In genomic region chr7:32164341-32164996, GRCh38 we compare ENCODE assay signal across 8 cellular contexts.
DNase-seq lines count a peak whose midpoint lies in the region; ATAC-seq, FAIRE-seq and TF ChIP-seq lines count a peak whose summit lies in the region.

No MANE protein-coding gene starts in this region.

- H3K9ac ChIP-seq in H1 (replicated peaks in 1 of 4; ENCODE audit: extremely low read depth in 1 of 4, low read depth in 3 of 4, low read length in 3 of 4): no peak overlapping the region

- TF ChIP-seq RAD21 in H1 (IDR thresholded peaks at IDR 0.05 in 1 of 2, conservative IDR thresholded peaks at IDR 0.05 in 1 of 2; ENCODE audit: low read depth in 2 of 2, low read length in 2 of 2): peak; percentile 82

- no peaks in the 10 kb centered on the region for H3K4me1 ChIP-seq in H1 (replicated peaks in 1 of 4; ENCODE audit: control insufficient read depth in 3 of 4, insufficient read depth in 4 of 4, low read length in 3 of 4)

- H3K27ac Mint-ChIP-seq in nephron: no peak overlapping the region

- no peak overlapping the region for H4K91ac ChIP-seq in H1 (replicated peaks; ENCODE audit: insufficient read length, low read length)

- TF ChIP-seq EP300 in H1 (IDR thresholded peaks at IDR 0.05; ENCODE audit: borderline replicate concordance in 1 of 2, low read depth in 2 of 2, low read length in 2 of 2): no peak

- H3K4me2 ChIP-seq in H1 (ENCODE audit: insufficient read depth in 1 of 2, low read depth in 2 of 2, low read length in 2 of 2): no peak overlapping the region

- in situ Hi-C loops in G401 (cut with HindIII; ENCODE audit: low sequenced_read_pairs): no loop called here

- CTCF ChIA-PET in H1 (lab: Charles Lee; ENCODE audit: partially characterized antibody): interaction anchor here (0.6 to 5.1 kb wide), 41 partner anchors 9 to 499 kb away, joined by 3 to 30 read pairs (median 4); no protein-coding TSS in a partner anchor

- H4K5ac ChIP-seq in H1 (ENCODE audit: insufficient read length, low read depth, low read length): no peak overlapping the region

- no peak overlapping the region for H3K4me3 ChIP-seq in H1 (ENCODE audit: extremely low read depth in 1 of 4, insufficient read depth in 2 of 4, low read depth in 3 of 4, low read length in 4 of 4)

- no peak for ATAC-seq in GM19463 (IDR thresholded peaks at IDR 0.05; ENCODE audit: unreplicated experiment)
- ATAC-seq in activated T-cell treated with anti-CD3 and anti-CD28 coated beads, Interleukin-2, amount 50 U/mL, for 4 hours: no peak

- H4K20me1 ChIP-seq in H1 (replicated peaks in 1 of 2; ENCODE audit: control insufficient read depth in 1 of 2, insufficient read depth in 2 of 2, low read length in 2 of 2): no peaks in the 10 kb centered on the region

- no peaks in the 10 kb centered on the region for H3K79me1 ChIP-seq in H1 (ENCODE audit: low read depth, low read length)

- H3K56ac ChIP-seq in H1 (replicated peaks; ENCODE audit: insufficient read length, low read depth, low read length): no peak overlapping the region

- no peak overlapping the region for H2BK15ac ChIP-seq in H1 (ENCODE audit: low read length)

- no peak overlapping the region for H3K23ac ChIP-seq in H1 (ENCODE audit: insufficient read length)

- TF ChIP-seq CTCF in H1 (IDR thresholded peaks at IDR 0.05; ENCODE audit: control extremely low read depth in 1 of 3, insufficient read depth in 1 of 3, low read depth in 1 of 3, low read length in 3 of 3) (peak; percentile 29 to 77 (median 64)), nephron (IDR thresholded peaks at IDR 0.05; ENCODE audit: unreplicated experiment in 3 of 3) (peak in 2 of 3 experiments; percentile 18 to 39)

- no peak overlapping the region for H3K4me3 Mint-ChIP-seq in nephron
- H3K4me3 Mint-ChIP-seq in activated T-cell treated with anti-CD3 and anti-CD28 coated beads, Interleukin-2, amount 50 U/mL, for 4 hours: no peak overlapping the region

- no peaks in the 10 kb centered on the region for H3K79me2 ChIP-seq in H1 (ENCODE audit: control insufficient read depth in 1 of 2, insufficient read depth in 2 of 2, low read length in 2 of 2)

- no peak overlapping the region for H4K8ac ChIP-seq in H1 (ENCODE audit: extremely low read depth, insufficient read depth, low read length)

- no peak overlapping the region for H2AK5ac ChIP-seq in H1 (ENCODE audit: low read depth, low read length)

- H3K4ac ChIP-seq in H1 (replicated peaks; ENCODE audit: insufficient read length, low read depth, low read length): no peak overlapping the region

- no peak overlapping the region for H2BK12ac ChIP-seq in H1 (ENCODE audit: low read depth, low read length)

- 71% methylated on average over 1 of the region's 1 CpG; no CpG with 5 or more reads in 1 of the 2 experiments for WGBS in H1 (ENCODE audit: extremely low coverage in 1 of 2, insufficient coverage in 1 of 2, insufficient read length in 1 of 2, insufficient replicate concordance in 2 of 2, low coverage in 1 of 2, low lambda C conversion rate in 2 of 2, missing lambda C conversion rate in 1 of 2), 2 experiments

- peak; percentile 62 for DNase-seq in G401 (ENCODE audit: low spot score)
- DNase-seq in NCI-H526 treated with DMSO at 0.1 percent for 48 hours (lab: John Stamatoyannopoulos, UW): peak; percentile 22
- peak in 1 of 2 experiments; percentile 47 for DNase-seq in H1 (ENCODE audit: low read depth in 1 of 2, low spot score in 2 of 2)
- no peak for DNase-seq in activated naive CD4-positive, alpha-beta T cell treated with Interleukin-2 at 50 U/mL for 16 hours
- no peak for DNase-seq in activated T-cell treated with anti-CD3 and anti-CD28 coated beads, Interleukin-2, amount 50 U/mL, for 4 hours
- no peak for DNase-seq in activated CD8-positive, alpha-beta memory T cell treated with anti-CD3 and anti-CD28 coated beads, Interleukin-2, amount 50 U/mL, for 48 hours

- no peak overlapping the region for H2BK120ac ChIP-seq in H1 (replicated peaks; ENCODE audit: low read depth, low read length)

- H2AFZ ChIP-seq in H1 (ENCODE audit: low read length): no peak overlapping the region

- H3K27me3 ChIP-seq in H1 (replicated peaks in 1 of 4; ENCODE audit: control insufficient read depth in 3 of 4, extremely low read depth in 1 of 4, insufficient read depth in 3 of 4, low read length in 3 of 4): no peaks in the 10 kb centered on the region

- H3K27ac ChIP-seq in H1 (ENCODE audit: low read depth, low read length): no peak overlapping the region

- H2BK5ac ChIP-seq in H1 (ENCODE audit: low read depth, low read length): no peak overlapping the region

- no peak overlapping the region for H3K14ac ChIP-seq in H1 (ENCODE audit: insufficient read length)

- no peak overlapping the region for H3K18ac ChIP-seq in H1 (ENCODE audit: extremely low read depth, low read length)

- no peak overlapping the region for H2BK20ac ChIP-seq in H1 (ENCODE audit: low read length)

- H3K23me2 ChIP-seq in H1 (ENCODE audit: low read depth, low read length): no peaks in the 10 kb centered on the region

- no peaks in the 10 kb centered on the region for H3K36me3 ChIP-seq in H1 (ENCODE audit: control insufficient read depth in 2 of 4, insufficient read depth in 4 of 4, low read length in 3 of 4)

- H3K36me3 Mint-ChIP-seq in nephron (ENCODE audit: low read depth): no peaks in the 10 kb centered on the region
- H3K36me3 Mint-ChIP-seq in activated T-cell treated with anti-CD3 and anti-CD28 coated beads, Interleukin-2, amount 50 U/mL, for 4 hours (ENCODE audit: insufficient read depth): no peaks in the 10 kb centered on the region

- no peaks in the 10 kb centered on the region for H3K9me3 ChIP-seq in H1 (ENCODE audit: insufficient read depth in 2 of 2, low read depth in 1 of 2, low read length in 1 of 2)

- TF ChIP-seq POLR2A in H1 (IDR thresholded peaks at IDR 0.05; ENCODE audit: control extremely low read depth in 1 of 2, low read depth in 2 of 2, low read length in 2 of 2): no peak

- H3K9me3 Mint-ChIP-seq in nephron: no peaks in the 10 kb centered on the region
- no peaks in the 10 kb centered on the region for H3K9me3 Mint-ChIP-seq in activated T-cell treated with anti-CD3 and anti-CD28 coated beads, Interleukin-2, amount 50 U/mL, for 4 hours

- peak; percentile 52 for FAIRE-seq in H1 (lab: Jason Lieb, UNC)

- H3K4me1 Mint-ChIP-seq in nephron: peaks cover 4% of the 10 kb centered on the region
- no peaks in the 10 kb centered on the region for H3K4me1 Mint-ChIP-seq in activated T-cell treated with anti-CD3 and anti-CD28 coated beads, Interleukin-2, amount 50 U/mL, for 4 hours (ENCODE audit: low read depth)

- POLR2A ChIA-PET in H1 (lab: Charles Lee; ENCODE audit: partially characterized antibody): no interaction called here

- H3K27me3 Mint-ChIP-seq in nephron (ENCODE audit: low read depth): peaks cover 8% of the 10 kb centered on the region
- no peaks in the 10 kb centered on the region for H3K27me3 Mint-ChIP-seq in activated T-cell treated with anti-CD3 and anti-CD28 coated beads, Interleukin-2, amount 50 U/mL, for 4 hours (ENCODE audit: low read depth)

TF ChIP-seq in H1, 55 proteins besides CTCF, POLR2A, EP300 and RAD21:
- no peak for TF ChIP-seq ZNF274 (IDR thresholded peaks at IDR 0.05; ENCODE audit: borderline replicate concordance, extremely low read depth, low read length)
- 0 out of 2 replicates have a peak, but pooled peaks have one; percentile 13 for TF ChIP-seq KDM1A (IDR thresholded peaks at IDR 0.05; ENCODE audit: borderline replicate concordance, low read length)
- TF ChIP-seq TEAD4 (IDR thresholded peaks at IDR 0.05; ENCODE audit: low read depth, low read length): peak; percentile 88
- TF ChIP-seq GABPA (IDR thresholded peaks at IDR 0.05; ENCODE audit: borderline replicate concordance, insufficient read depth, low read length): no peak
- TF ChIP-seq SRF (IDR thresholded peaks at IDR 0.05; ENCODE audit: low read depth, low read length): no peak
- no peak for TF ChIP-seq USF2 (IDR thresholded peaks at IDR 0.05; ENCODE audit: low read length)
- TF ChIP-seq POU5F1 (IDR thresholded peaks at IDR 0.05; ENCODE audit: low read depth, low read length): no peak
- no peak for TF ChIP-seq CBX8 (IDR thresholded peaks at IDR 0.05; ENCODE audit: borderline replicate concordance, low read depth, low read length)
- TF ChIP-seq RXRA (IDR thresholded peaks at IDR 0.05; ENCODE audit: insufficient read depth, low read depth, low read length): no peak
- no peak for TF ChIP-seq EZH2 (IDR thresholded peaks at IDR 0.05; ENCODE audit: low read depth, low read length, severe bottlenecking)
- no peak for TF ChIP-seq NANOG (IDR thresholded peaks at IDR 0.05; ENCODE audit: insufficient read depth, low read depth, low read length, poor library complexity, severe bottlenecking)
- TF ChIP-seq SAP30 (IDR thresholded peaks at IDR 0.05; ENCODE audit: insufficient read depth, insufficient replicate concordance, low read length): no peak
- no peak for TF ChIP-seq HDAC6 (IDR thresholded peaks at IDR 0.05; ENCODE audit: low read depth, low read length)
- no peak for TF ChIP-seq CBX5 (IDR thresholded peaks at IDR 0.05; ENCODE audit: low read depth, low read length)
- no peak for TF ChIP-seq CEBPB (IDR thresholded peaks at IDR 0.05; ENCODE audit: low read depth, low read length)
- no peak for TF ChIP-seq KDM5A (IDR thresholded peaks at IDR 0.05; ENCODE audit: low read length)
- no peak for TF ChIP-seq GTF2F1 (IDR thresholded peaks at IDR 0.05; ENCODE audit: borderline replicate concordance, low read depth, low read length)
- no peak for TF ChIP-seq TAF7 (optimal IDR thresholded peaks at IDR 0.05; ENCODE audit: borderline replicate concordance, low read depth, low read length)

Comparison
In these comparisons a context has a peak if more than half of its experiments do, and no peak if none do; other contexts are left out.
1. DNase-seq: peak in G401 (single experiment) and NCI-H526 treated with DMSO at 0.1 percent for 48 hours (single experiment); none in activated naive CD4-positive, alpha-beta T cell treated with Interleukin-2 at 50 U/mL for 16 hours (single experiment), activated T-cell treated with anti-CD3 and anti-CD28 coated beads, Interleukin-2, amount 50 U/mL, for 4 hours (single experiment) and activated CD8-positive, alpha-beta memory T cell treated with anti-CD3 and anti-CD28 coated beads, Interleukin-2, amount 50 U/mL, for 48 hours (single experiment).